13 cellular contexts compared by ENCODE assay signal in genomic region chr12:56375598-56376434, GRCh38. TPM values are rescaled to one million over a fixed set of nuclear protein-coding genes. Genes with fewer than 3 reads are reported as not detected.
A peak's percentile ranks its signal among the peaks of the same experiment; 100 is the strongest.
DNase-seq lines count a peak whose midpoint lies in the region; ATAC-seq and TF ChIP-seq lines count a peak whose summit lies in the region.
"Had no signal": no experiment of that assay in that cellular context is flagged by ENCODE, and none has a peak within 500 bp of the region (broad histone marks: within the 10 kb centered on the region; RNA-seq: fewer than 3 reads in every experiment).

No MANE protein-coding gene starts in this region.

- no peak overlapping the region for H2AFZ ChIP-seq in H9 (ENCODE audit: low read length)

- H3K18ac ChIP-seq in H9 (ENCODE audit: insufficient read length, low read depth, low read length): no peak overlapping the region

- H3K27me3 ChIP-seq in left lung: no peaks in the 10 kb centered on the region
- no peaks in the 10 kb centered on the region for H3K27me3 ChIP-seq in H9 (ENCODE audit: insufficient read depth, low read length)

- TF ChIP-seq CTCF in HEK293 (tag by site-specific recombination; IDR thresholded peaks at IDR 0.05) (no peak), mucosa of descending colon (IDR thresholded peaks at IDR 0.05) (no peak), left lung (IDR thresholded peaks at IDR 0.05) (no peak), H9 (conservative IDR thresholded peaks at IDR 0.05) (no peak)

- CTCF ChIA-PET in HEK293 (lab: Yijun Ruan, JAX): interaction anchor here (0.6 to 0.9 kb wide), 2 partner anchors 11 to 88 kb away, joined by 3 to 5 read pairs; no protein-coding TSS in a partner anchor

- no peak overlapping the region for H2BK5ac ChIP-seq in H9 (ENCODE audit: insufficient read length, low read length)

- H2BK15ac ChIP-seq in H9 (ENCODE audit: low read depth, low read length): no peak overlapping the region

- no peak overlapping the region for H2BK12ac ChIP-seq in H9 (ENCODE audit: insufficient read length, low read depth, low read length)

- no peak overlapping the region for H3K14ac ChIP-seq in H9 (ENCODE audit: insufficient read depth, low read length)

- no peak overlapping the region for H3K27ac Mint-ChIP-seq in H9
- H3K27ac Mint-ChIP-seq: GM23338 had no signal

- ATAC-seq in GM19023 (IDR thresholded peaks at IDR 0.05; ENCODE audit: unreplicated experiment) (peak; percentile 65), HG03565 (IDR thresholded peaks at IDR 0.05; ENCODE audit: unreplicated experiment) (peak; percentile 53), mucosa of descending colon (peak; percentile 41), left lung (no peak)

- H2BK120ac ChIP-seq in H9 (ENCODE audit: low read depth, low read length, poor library complexity, severe bottlenecking): no peak overlapping the region

- no peaks in the 10 kb centered on the region for H3K23me2 ChIP-seq in H9 (ENCODE audit: insufficient read length, low read depth, low read length, poor library complexity, severe bottlenecking)

- no CpG with 5 or more reads among the region's 11 CpGs for WGBS in H9 (ENCODE audit: extremely low coverage, insufficient read length, low lambda C conversion rate)

- H3K56ac ChIP-seq in H9 (ENCODE audit: insufficient read length, low read depth, low read length): no peak overlapping the region

- no peaks in the 10 kb centered on the region for H3K79me2 ChIP-seq in H9 (ENCODE audit: insufficient read depth, low read length)

- H2AK5ac ChIP-seq in H9 (ENCODE audit: insufficient read length, low read length): no peak overlapping the region

- peaks cover 0 to 3% (median 0%) of the 10 kb centered on the region in 3 experiments; a peak in 2 of 7 replicates for H3K36me3 Mint-ChIP-seq in H9 (ENCODE audit: insufficient read depth in 1 of 3, low read depth in 3 of 3)

- H3K4me2 ChIP-seq in H9 (ENCODE audit: insufficient read depth, insufficient read length, low read length): no peak overlapping the region
- H3K4me2 ChIP-seq: GM23338 had no signal

- no peak overlapping the region for H4K5ac ChIP-seq in H9 (ENCODE audit: insufficient read length, low read depth, low read length)

- H4K8ac ChIP-seq in H9 (replicated peaks; ENCODE audit: insufficient read length, low read depth, low read length): no peak overlapping the region

- H4K91ac ChIP-seq in H9 (ENCODE audit: insufficient read length, low read depth, low read length): no peak overlapping the region

- H3K9ac ChIP-seq in H9 (ENCODE audit: extremely low read depth, insufficient read length, low read length): no peak overlapping the region

- no peak overlapping the region for H3K4me3 Mint-ChIP-seq in H9
- H3K4me3 Mint-ChIP-seq: GM23338 had no signal

- H3K4ac ChIP-seq in H9 (ENCODE audit: low read depth, low read length): no peak overlapping the region

- H4K20me1 ChIP-seq in H9 (ENCODE audit: control insufficient read depth, insufficient read depth, insufficient read length): no peaks in the 10 kb centered on the region

- intact Hi-C loops in mucosa of descending colon (cut with DNase I, micrococcal nuclease): no loop called here
- intact Hi-C loops in left lung (cut with DNase I): no loop called here

- H3K4me1 Mint-ChIP-seq in H9: peaks cover 10 to 15% of the 10 kb centered on the region in 2 experiments

- no peak overlapping the region for H2BK20ac ChIP-seq in H9 (ENCODE audit: low read depth, low read length, poor library complexity, severe bottlenecking)

- H3K4me3 ChIP-seq in HEK293 (ENCODE audit: low read depth, low read length) (no peak overlapping the region), mucosa of descending colon (no peak overlapping the region), left lung (no peak overlapping the region)
- H3K4me3 ChIP-seq: GM23338 had no signal

- H3K9me3 Mint-ChIP-seq in H9: peaks cover 10% of the 10 kb centered on the region in 2 experiments; a peak in 4 of 5 replicates

- H3K79me1 ChIP-seq in H9 (ENCODE audit: insufficient read depth, low read depth, low read length, poor library complexity, severe bottlenecking): no peaks in the 10 kb centered on the region

- POLR2A ChIA-PET in HEK293 (lab: Yijun Ruan, JAX): interaction anchor here (1.0 kb wide), 1 partner anchor 16 kb away, joined by 4 read pairs; the partner anchor contains the start of gene STAT2

- H3T11ph ChIP-seq in H9 (ENCODE audit: low read length): no peak overlapping the region

- no peak for DNase-seq in mucosa of descending colon
- no peak for DNase-seq in left lung
- no peak for DNase-seq in H9
- DNase-seq in stimulated activated naive CD4-positive, alpha-beta T cell treated with Interleukin-2 at 50 U/mL for 16 hours (lab: John Stamatoyannopoulos, UW): no peak
- DNase-seq in NCI-H526 (lab: John Stamatoyannopoulos, UW): no peak
- DNase-seq: cortex of kidney, KG1, mesendoderm, NCI-H524 had no signal

- peaks cover 4% of the 10 kb centered on the region; the same call in 1 of the 2 replicates for H3K27me3 Mint-ChIP-seq in H9 (ENCODE audit: low read depth)

- no peak overlapping the region for H3K27ac ChIP-seq in HEK293 (ENCODE audit: extremely low read depth, low read depth, low read length)
- H3K27ac ChIP-seq in left lung: no peak overlapping the region
- no peak overlapping the region for H3K27ac ChIP-seq in H9 (ENCODE audit: insufficient read length, low read depth, low read length)

- no peaks in the 10 kb centered on the region for H3K4me1 ChIP-seq in HEK293 (ENCODE audit: control insufficient read depth, insufficient read depth, low read length)
- no peaks in the 10 kb centered on the region for H3K4me1 ChIP-seq in mucosa of descending colon (ENCODE audit: low read depth)
- H3K4me1 ChIP-seq in left lung: peaks cover 0 to 16% of the 10 kb centered on the region in 2 donors
- H3K4me1 ChIP-seq in H9 (ENCODE audit: insufficient read depth, low read length): no peaks in the 10 kb centered on the region

- no peak overlapping the region for H3K23ac ChIP-seq in H9 (ENCODE audit: insufficient read length, low read depth, low read length)

- H3K9me3 ChIP-seq in HEK293 (ENCODE audit: control insufficient read depth, insufficient read depth, low read depth, low read length) (no peaks in the 10 kb centered on the region), mucosa of descending colon (no peaks in the 10 kb centered on the region), left lung (no peaks in the 10 kb centered on the region), H9 (ENCODE audit: control insufficient read depth, low read depth, low read length) (no peaks in the 10 kb centered on the region)

- H3K36me3 ChIP-seq in HEK293 (ENCODE audit: control insufficient read depth in 2 of 2, insufficient read depth in 1 of 2, low read length in 2 of 2) (no peaks in the 10 kb centered on the region), mucosa of descending colon (ENCODE audit: low read depth) (no peaks in the 10 kb centered on the region), left lung (no peaks in the 10 kb centered on the region)

TF ChIP-seq in HEK293, 187 proteins besides CTCF, POLR2A, EP300 and RAD21:
- TF ChIP-seq ZNF701 (tag by site-specific recombination; IDR thresholded peaks at IDR 0.05) (no peak), PRDM10 (tag by site-specific recombination; IDR thresholded peaks at IDR 0.05) (peak; percentile 59)

RNA-seq across cellular contexts. Expression of gene APOF, which starts 13.2 kb away (rescaled TPM):
- total RNA-seq in mucosa of descending colon: not detected
- not detected for total RNA-seq in left lung
- not detected in 2 replicates for total RNA-seq in H9 (2021)
- total RNA-seq: GM23338 had no signal

RNA-seq across cellular contexts. Expression of gene STAT2, which starts 15.9 kb away (rescaled TPM):
- 100 to 1,000 TPM in 1 of 3 donors, 10 to 100 TPM in 2; 82.9 to 112 (median 95.7) TPM for total RNA-seq in mucosa of descending colon
- total RNA-seq in left lung: 100 to 1,000 TPM; 175 to 187 TPM
- total RNA-seq in H9 (2021): 47.8 and 49.9 TPM in 2 replicates

RNA-seq across cellular contexts. Expression of gene IL23A, which starts 37.1 kb away (rescaled TPM):
- total RNA-seq in mucosa of descending colon (under 1 TPM in 1 of 3 donors, not detected in 2; 0.55 TPM), left lung (1 to 10 TPM in 1 of 2 donors, under 1 TPM in 1; 0.73 to 1.0 TPM), H9 (2021) (1.5 and 2.0 TPM in 2 replicates)

RNA-seq across cellular contexts. Expression of gene PAN2, which starts 42.0 kb away (rescaled TPM):
- total RNA-seq in mucosa of descending colon: 10 to 100 TPM; 61.4 to 73.5 (median 61.9) TPM
- total RNA-seq in left lung: 10 to 100 TPM; 49.9 to 58.4 TPM
- 35.4 and 40.8 TPM in 2 replicates for total RNA-seq in H9 (2021)
